In genomic region chr14:76918751-76919421, GRCh38 we compare ENCODE assay signal across 8 cellular contexts.
DNase-seq lines count a peak whose midpoint lies in the region; ATAC-seq and TF ChIP-seq lines count a peak whose summit lies in the region.

No MANE protein-coding gene starts in this region.

- peaks cover 0 to 43% (median 8%) of the 10 kb centered on the region in 4 donors for H3K4me1 ChIP-seq in Peyer's patch
- H3K4me1 ChIP-seq in ectodermal cell (ENCODE audit: control insufficient read depth, insufficient read depth, low read length) = peaks cover 57% of the 10 kb centered on the region
- H3K4me1 ChIP-seq in lower lobe of right lung = peaks cover 47% of the 10 kb centered on the region
- peaks cover 59% of the 10 kb centered on the region for H3K4me1 ChIP-seq in testis

- H3K27me3 ChIP-seq in BJ (ENCODE audit: control insufficient read depth, insufficient read depth, low read length) = no peaks in the 10 kb centered on the region
- no peaks in the 10 kb centered on the region for H3K27me3 ChIP-seq in Peyer's patch
- no peaks in the 10 kb centered on the region for H3K27me3 ChIP-seq in ectodermal cell (ENCODE audit: control insufficient read depth, insufficient read depth, low read length, poor library complexity, severe bottlenecking)
- no peaks in the 10 kb centered on the region for H3K27me3 ChIP-seq in lower lobe of right lung (ENCODE audit: low read depth)
- no peaks in the 10 kb centered on the region for H3K27me3 ChIP-seq in testis

- DNase-seq in BJ (ENCODE audit: low read depth) (peak; percentile 96), HFF-Myc (ENCODE audit: extremely low read depth, low read depth) (peak; percentile 93), Peyer's patch (peak; percentile 39 to 88 (median 86)), lower lobe of right lung (peak; percentile 94), testis (peak; percentile 96), SKM-1 treated with dmso at 0.1 percent for 144 hours (lab: John Stamatoyannopoulos, UW; ENCODE audit: unreplicated experiment) (no peak)

- TF ChIP-seq CTCF in BJ (IDR thresholded peaks at IDR 0.05; ENCODE audit: insufficient read depth, low read depth, low read length) (no peak), HFF-Myc (IDR thresholded peaks at IDR 0.05; ENCODE audit: low read depth, low read length, missing control alignments) (no peak), Peyer's patch (IDR thresholded peaks at IDR 0.05) (no peak), lower lobe of right lung (IDR thresholded peaks at IDR 0.05) (peak; percentile 16), testis (IDR thresholded peaks at IDR 0.05) (no peak)

- 34 to 38% methylated on average over 20 of the region's 20 CpGs for WGBS in ectodermal cell, 2 experiments
- 20 to 36% methylated on average over 13 to 20 of the region's 20 CpGs for WGBS in testis, 2 donors

- H3K4me3 ChIP-seq in BJ (ENCODE audit: low read depth, low read length) (no peak overlapping the region), HFF-Myc (replicated peaks; ENCODE audit: low read depth, low read length) (0 out of 2 replicates have a peak overlapping the region, but pooled peaks have one; percentile 1), Peyer's patch (no peak overlapping the region), ectodermal cell (ENCODE audit: insufficient read depth, low read depth, low read length) (no peak overlapping the region), lower lobe of right lung (peak overlapping the region; percentile 8), testis (no peak overlapping the region)

- H3K9me3 ChIP-seq in Peyer's patch = no peaks in the 10 kb centered on the region
- H3K9me3 ChIP-seq in ectodermal cell (ENCODE audit: control insufficient read depth, low read length) = no peaks in the 10 kb centered on the region
- no peaks in the 10 kb centered on the region for H3K9me3 ChIP-seq in lower lobe of right lung
- H3K9me3 ChIP-seq in testis = no peaks in the 10 kb centered on the region

- intact Hi-C loops in lower lobe of right lung (cut with DNase I) = loop anchor here (5.0 kb wide), 1 partner anchor 133 kb away; no protein-coding TSS in a partner anchor
- intact Hi-C loops in testis (cut with DNase I; ENCODE audit: low total_unique reads) = loop anchor here (5.0 kb wide), 1 partner anchor 123 kb away; no protein-coding TSS in a partner anchor

- H3K27ac ChIP-seq in Peyer's patch (peak overlapping the region; percentile 71 to 89 (median 80)), ectodermal cell (ENCODE audit: insufficient read depth, low read depth, low read length, poor library complexity, severe bottlenecking) (peak overlapping the region; percentile 9), lower lobe of right lung (peak overlapping the region; percentile 93), testis (peak overlapping the region; percentile 69 to 77)

- TF ChIP-seq POLR2A in Peyer's patch (IDR thresholded peaks at IDR 0.05) (no peak), testis (IDR thresholded peaks at IDR 0.05) (no peak)

- CTCF ChIA-PET in BJ (lab: Yijun Ruan, JAX) = interaction anchor here (0.5 to 14.2 kb wide), 27 partner anchors 13 to 163 kb away, joined by 3 to 316 read pairs (median 7); partner anchors contain the start of gene IRF2BPL

- POLR2A ChIA-PET in BJ (lab: Charles Lee) = interaction anchor here (1.2 to 2.5 kb wide), 3 partner anchors 14 to 103 kb away, joined by 3 to 9 read pairs (median 4); no protein-coding TSS in a partner anchor

- ATAC-seq in lower lobe of right lung (peak; percentile 94), HG03565 (IDR thresholded peaks at IDR 0.05; ENCODE audit: unreplicated experiment) (no peak)

- H3K36me3 ChIP-seq in BJ (ENCODE audit: control insufficient read depth, insufficient read depth, low read length) (no peaks in the 10 kb centered on the region), Peyer's patch (no peaks in the 10 kb centered on the region), ectodermal cell (ENCODE audit: control insufficient read depth, insufficient read depth, low read length) (no peaks in the 10 kb centered on the region), lower lobe of right lung (no peaks in the 10 kb centered on the region), testis (ENCODE audit: low read depth, missing control alignments) (no peaks in the 10 kb centered on the region)

Comparison
In these comparisons a context has a peak if more than half of its experiments do, and no peak if none do; other contexts are left out.
1. H3K4me3 ChIP-seq: peak in HFF-Myc (single experiment) and lower lobe of right lung (single experiment); none in BJ (single experiment), Peyer's patch (0 of 4), ectodermal cell (single experiment) and testis (0 of 2).
2. H3K27ac ChIP-seq: peak in every context shown above with its lines; median percentile 93 in lower lobe of right lung; 80 in Peyer's patch; 73 in testis; 9 in ectodermal cell.